Comparison of ENCODE assay signal across 2 cellular contexts in the genomic region with DNA sequence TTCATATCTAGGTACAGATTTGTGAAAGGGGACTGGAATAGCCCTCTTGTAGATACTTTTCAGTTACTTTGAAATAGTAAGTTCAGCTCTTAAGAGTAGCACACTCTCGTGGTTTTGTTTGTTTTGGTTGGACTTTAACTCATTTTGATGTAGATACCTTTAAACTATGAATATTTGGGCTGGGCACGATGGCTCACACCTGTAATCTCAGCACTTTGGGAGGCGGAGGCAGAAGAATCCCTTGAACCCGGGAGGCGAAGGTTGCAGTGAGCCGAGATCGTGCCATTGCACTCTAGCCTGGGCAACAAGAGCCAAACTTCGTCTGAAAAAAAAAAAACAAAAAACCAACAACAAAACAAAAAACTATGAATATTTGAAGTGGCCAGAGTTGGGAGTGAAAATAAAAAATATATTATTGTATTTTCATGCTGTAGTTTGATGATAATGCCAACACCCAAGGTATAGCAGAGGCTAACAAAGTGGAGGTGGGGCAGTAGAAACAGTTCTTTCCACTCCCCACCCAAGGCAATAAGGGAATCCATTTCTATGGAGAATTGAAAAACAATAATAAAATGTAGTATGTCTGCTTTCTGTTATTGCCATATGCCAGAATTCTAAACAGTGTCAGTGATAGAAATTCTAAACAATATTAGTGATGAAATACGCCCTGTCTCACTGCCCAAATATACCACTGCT.
TF ChIP-seq lines count a peak whose summit lies in the region.

No MANE protein-coding gene starts in this region.

TF ChIP-seq in SK-N-SH, 30 proteins besides CTCF, POLR2A, EP300 and RAD21:
- no peak for TF ChIP-seq TAF1 (IDR thresholded peaks at IDR 0.05; ENCODE audit: borderline replicate concordance, low read depth, low read length)

TF ChIP-seq in SK-N-SH treated with all-trans-retinoic acid at 6 μM for 48 hours, 23 proteins besides CTCF, POLR2A, EP300 and RAD21:
- no peak for TF ChIP-seq ZNF8 (CRISPR knock-in tag; IDR thresholded peaks at IDR 0.05)
- TF ChIP-seq, protein P1, sequence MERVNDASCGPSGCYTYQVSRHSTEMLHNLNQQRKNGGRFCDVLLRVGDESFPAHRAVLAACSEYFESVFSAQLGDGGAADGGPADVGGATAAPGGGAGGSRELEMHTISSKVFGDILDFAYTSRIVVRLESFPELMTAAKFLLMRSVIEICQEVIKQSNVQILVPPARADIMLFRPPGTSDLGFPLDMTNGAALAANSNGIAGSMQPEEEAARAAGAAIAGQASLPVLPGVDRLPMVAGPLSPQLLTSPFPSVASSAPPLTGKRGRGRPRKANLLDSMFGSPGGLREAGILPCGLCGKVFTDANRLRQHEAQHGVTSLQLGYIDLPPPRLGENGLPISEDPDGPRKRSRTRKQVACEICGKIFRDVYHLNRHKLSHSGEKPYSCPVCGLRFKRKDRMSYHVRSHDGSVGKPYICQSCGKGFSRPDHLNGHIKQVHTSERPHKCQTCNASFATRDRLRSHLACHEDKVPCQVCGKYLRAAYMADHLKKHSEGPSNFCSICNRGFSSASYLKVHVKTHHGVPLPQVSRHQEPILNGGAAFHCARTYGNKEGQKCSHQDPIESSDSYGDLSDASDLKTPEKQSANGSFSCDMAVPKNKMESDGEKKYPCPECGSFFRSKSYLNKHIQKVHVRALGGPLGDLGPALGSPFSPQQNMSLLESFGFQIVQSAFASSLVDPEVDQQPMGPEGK (CRISPR knock-in tag; IDR thresholded peaks at IDR 0.05; ENCODE audit: borderline replicate concordance): no peak
- no peak for TF ChIP-seq ARNTL (CRISPR knock-in tag; IDR thresholded peaks at IDR 0.05; ENCODE audit: borderline replicate concordance, low read depth)
- TF ChIP-seq TCF4 (CRISPR knock-in tag; IDR thresholded peaks at IDR 0.05; ENCODE audit: borderline replicate concordance): no peak
- no peak for TF ChIP-seq ZC3H10 (CRISPR knock-in tag; IDR thresholded peaks at IDR 0.05)
- no peak for TF ChIP-seq TOX (CRISPR knock-in tag; IDR thresholded peaks at IDR 0.05; ENCODE audit: borderline replicate concordance)
- TF ChIP-seq RARB (CRISPR knock-in tag; IDR thresholded peaks at IDR 0.05): no peak
- no peak for TF ChIP-seq ZFP30 (CRISPR knock-in tag; IDR thresholded peaks at IDR 0.05)
- TF ChIP-seq, protein P2, sequence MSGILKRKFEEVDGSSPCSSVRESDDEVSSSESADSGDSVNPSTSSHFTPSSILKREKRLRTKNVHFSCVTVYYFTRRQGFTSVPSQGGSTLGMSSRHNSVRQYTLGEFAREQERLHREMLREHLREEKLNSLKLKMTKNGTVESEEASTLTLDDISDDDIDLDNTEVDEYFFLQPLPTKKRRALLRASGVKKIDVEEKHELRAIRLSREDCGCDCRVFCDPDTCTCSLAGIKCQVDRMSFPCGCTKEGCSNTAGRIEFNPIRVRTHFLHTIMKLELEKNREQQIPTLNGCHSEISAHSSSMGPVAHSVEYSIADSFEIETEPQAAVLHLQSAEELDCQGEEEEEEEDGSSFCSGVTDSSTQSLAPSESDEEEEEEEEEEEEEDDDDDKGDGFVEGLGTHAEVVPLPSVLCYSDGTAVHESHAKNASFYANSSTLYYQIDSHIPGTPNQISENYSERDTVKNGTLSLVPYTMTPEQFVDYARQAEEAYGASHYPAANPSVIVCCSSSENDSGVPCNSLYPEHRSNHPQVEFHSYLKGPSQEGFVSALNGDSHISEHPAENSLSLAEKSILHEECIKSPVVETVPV (CRISPR knock-in tag; IDR thresholded peaks at IDR 0.05): no peak
